ENCODE assay signal across 8 cellular contexts in genomic region chr4:27048350-27049100, GRCh38.
DNase-seq lines count a peak whose midpoint lies in the region; ATAC-seq and TF ChIP-seq lines count a peak whose summit lies in the region.

No MANE protein-coding gene starts in this region.

- no peak for ATAC-seq in activated B cell treated with CpG ODN at 0.5 μM for 24 hours (ENCODE audit: low read depth)
- ATAC-seq in HG03025 (IDR thresholded peaks at IDR 0.05; ENCODE audit: low FRiP score, unreplicated experiment) = no peak

- H3K4me3 Mint-ChIP-seq in activated B cell treated with CpG ODN at 0.5 μM for 24 hours = peak overlapping the region; percentile 50

- H3K4me1 ChIP-seq in stomach smooth muscle (ENCODE audit: control insufficient read depth, insufficient read depth, low read length) = no peaks in the 10 kb centered on the region

- peaks cover 3 to 10% of the 10 kb centered on the region in 2 donors for H3K27me3 ChIP-seq in stomach smooth muscle (ENCODE audit: control insufficient read depth in 1 of 2, insufficient read depth in 2 of 2, low read length in 2 of 2)

- H3K36me3 ChIP-seq in stomach smooth muscle (ENCODE audit: control insufficient read depth in 2 of 2, insufficient read depth in 2 of 2, low read length in 2 of 2) = no peaks in the 10 kb centered on the region

- no peak overlapping the region for H3K27ac Mint-ChIP-seq in activated B cell treated with CpG ODN at 0.5 μM for 24 hours

- POLR2A ChIA-PET in activated B cell treated with CpG ODN at 0.5 μM for 24 hours (lab: Charles Lee) = no interaction called here

- intact Hi-C loops in activated B cell treated with CpG ODN at 0.5 μM for 24 hours (cut with micrococcal nuclease) = no loop called here

- DNase-seq in 8988T (peak; percentile 29), GM03348 (ENCODE audit: low spot score) (peak; percentile 68), NCI-H1417 (lab: John Stamatoyannopoulos, UW) (peak; percentile 55 to 89 (median 67)), activated B cell treated with CpG ODN at 0.5 μM for 24 hours (no peak), inferior parietal cortex (ENCODE audit: extremely low spot score) (peak; percentile 77)
- no peak for DNase-seq in activated naive CD4-positive, alpha-beta T cell treated with Interleukin-2 at 50 U/mL for 16 hours

- H3K9me3 Mint-ChIP-seq in activated B cell treated with CpG ODN at 0.5 μM for 24 hours = peaks cover 7% of the 10 kb centered on the region

- CTCF ChIA-PET in activated B cell treated with CpG ODN at 0.5 μM for 24 hours (lab: Charles Lee) = interaction anchor here (0.6 to 2.1 kb wide), 9 partner anchors 8 to 1671 kb away, joined by 3 to 7 read pairs (median 4); partner anchors contain the start of gene ANAPC4

- peaks cover 3% of the 10 kb centered on the region for H3K36me3 Mint-ChIP-seq in activated B cell treated with CpG ODN at 0.5 μM for 24 hours (ENCODE audit: low read depth)

- peaks cover 11% of the 10 kb centered on the region for H3K4me1 Mint-ChIP-seq in activated B cell treated with CpG ODN at 0.5 μM for 24 hours

- H3K4me3 ChIP-seq in stomach smooth muscle (ENCODE audit: low read length in 2 of 2) = peak overlapping the region; percentile 69 to 77

- TF ChIP-seq CTCF in activated B cell treated with CpG ODN at 0.5 μM for 24 hours (IDR thresholded peaks at IDR 0.05) = peak; percentile 98

- H3K9ac ChIP-seq in stomach smooth muscle (ENCODE audit: low read length in 2 of 2) = peak overlapping the region in 1 of 2 donors; percentile 18

- peaks cover 0 to 4% of the 10 kb centered on the region in 2 donors for H3K9me3 ChIP-seq in stomach smooth muscle (ENCODE audit: control insufficient read depth in 2 of 2, low read length in 2 of 2)

- H3K27me3 Mint-ChIP-seq in activated B cell treated with CpG ODN at 0.5 μM for 24 hours = peaks cover 59% of the 10 kb centered on the region

- no peak overlapping the region for H3K27ac ChIP-seq in stomach smooth muscle (ENCODE audit: low read length)

Comparison
In these comparisons a context has a peak if more than half of its experiments do, and no peak if none do; other contexts are left out.
1. DNase-seq: peak in 8988T (single experiment), GM03348 (single experiment), NCI-H1417 (3 of 3) and inferior parietal cortex (single experiment); none in activated B cell treated with CpG ODN at 0.5 μM for 24 hours (single experiment) and activated naive CD4-positive, alpha-beta T cell treated with Interleukin-2 at 50 U/mL for 16 hours (single experiment).